In genomic region chr9:111516061-111516465, GRCh38 we compare ENCODE assay signal across 14 cellular contexts. TPM values are rescaled to one million over a fixed set of nuclear protein-coding genes. Genes with fewer than 3 reads are reported as not detected.
A peak's percentile ranks its signal among the peaks of the same experiment; 100 is the strongest.
DNase-seq lines count a peak whose midpoint lies in the region; ATAC-seq and TF ChIP-seq lines count a peak whose summit lies in the region.
"Had no signal": no experiment of that assay in that cellular context is flagged by ENCODE, and none has a peak within 500 bp of the region (broad histone marks: within the 10 kb centered on the region; RNA-seq: fewer than 3 reads in every experiment).

No MANE protein-coding gene starts in this region.

- TF ChIP-seq CTCF in SK-N-SH (IDR thresholded peaks at IDR 0.05) (no peak), Loucy (conservative IDR thresholded peaks at IDR 0.05; ENCODE audit: low read length) (no peak), neural progenitor cell (IDR thresholded peaks at IDR 0.05) (no peak), natural killer cell (IDR thresholded peaks at IDR 0.05) (no peak)

- H2AFZ ChIP-seq in SK-N-SH (ENCODE audit: low read depth) (no peak overlapping the region), Loucy (ENCODE audit: low read length) (peak overlapping the region; percentile 20; the same call in 1 of the 2 replicates), neural progenitor cell (replicated peaks) (peak overlapping the region; percentile 69)
- H2AFZ ChIP-seq: parathyroid adenoma had no signal

- no peak overlapping the region for H3K4me2 ChIP-seq in SK-N-SH
- H3K4me2 ChIP-seq in Loucy (ENCODE audit: low read depth, low read length, poor library complexity, severe bottlenecking) = no peak overlapping the region
- H3K4me2 ChIP-seq in neural progenitor cell = no peak overlapping the region

- no peak overlapping the region for H3K27ac Mint-ChIP-seq in activated T-helper 17 cell treated with anti-CD3 and anti-CD28 coated beads, Interleukin-2, amount 50 U/mL, for 72 hours
- H3K27ac Mint-ChIP-seq in neural progenitor cell (no peak overlapping the region), natural killer cell (no peak overlapping the region)
- H3K27ac Mint-ChIP-seq: HFFc6 had no signal

- H3K27me3 Mint-ChIP-seq in activated T-helper 17 cell treated with anti-CD3 and anti-CD28 coated beads, Interleukin-2, amount 50 U/mL, for 72 hours = peaks cover 5% of the 10 kb centered on the region
- H3K27me3 Mint-ChIP-seq in neural progenitor cell (ENCODE audit: insufficient read depth, low read depth) = peaks cover 2% of the 10 kb centered on the region
- H3K27me3 Mint-ChIP-seq in natural killer cell (ENCODE audit: low read depth in 2 of 2) = peaks cover 15 to 19% of the 10 kb centered on the region in 2 donors

- ATAC-seq in SK-N-SH treated with all-trans-retinoic acid at 6 μM for 48 hours (peak; percentile 60), GM18511 (IDR thresholded peaks at IDR 0.05; ENCODE audit: unreplicated experiment) (no peak), natural killer cell (no peak)
- peak; percentile 31 for ATAC-seq in activated T-helper 17 cell treated with anti-CD3 and anti-CD28 coated beads, Interleukin-2, amount 50 U/mL, for 72 hours (replicated peaks)

- H3K4me3 ChIP-seq in SK-N-SH (ENCODE audit: low read depth in 2 of 2, low read length in 1 of 2) (no peak overlapping the region), Loucy (ENCODE audit: low read length, poor library complexity, severe bottlenecking) (no peak overlapping the region), neural progenitor cell (no peak overlapping the region)
- H3K4me3 ChIP-seq: Peyer's patch had no signal

- H3K36me3 ChIP-seq in SK-N-SH (replicated peaks in 1 of 2; ENCODE audit: control insufficient read depth in 1 of 2, insufficient read depth in 2 of 2, low read length in 1 of 2) (no peaks in the 10 kb centered on the region), Loucy (ENCODE audit: insufficient read depth, low read length) (no peaks in the 10 kb centered on the region), neural progenitor cell (no peaks in the 10 kb centered on the region)
- H3K36me3 ChIP-seq: Peyer's patch had no signal

- H3K4me1 ChIP-seq in SK-N-SH (ENCODE audit: control insufficient read depth in 1 of 2, insufficient read depth in 2 of 2, low read depth in 1 of 2, low read length in 1 of 2) (no peaks in the 10 kb centered on the region), Loucy (ENCODE audit: insufficient read depth, low read length, poor library complexity, severe bottlenecking) (no peaks in the 10 kb centered on the region), neural progenitor cell (no peaks in the 10 kb centered on the region)
- H3K4me1 ChIP-seq: parathyroid adenoma, Peyer's patch had no signal

- H3K9me2 ChIP-seq in SK-N-SH (no peaks in the 10 kb centered on the region), Loucy (replicated peaks; ENCODE audit: low read depth, low read length) (no peaks in the 10 kb centered on the region)

- no peak overlapping the region for H3K4me3 Mint-ChIP-seq in activated T-helper 17 cell treated with anti-CD3 and anti-CD28 coated beads, Interleukin-2, amount 50 U/mL, for 72 hours
- H3K4me3 Mint-ChIP-seq in neural progenitor cell = no peak overlapping the region
- no peak overlapping the region for H3K4me3 Mint-ChIP-seq in natural killer cell
- H3K4me3 Mint-ChIP-seq: central memory CD8-positive, alpha-beta T cell; HFFc6 had no signal

- H3K27me3 ChIP-seq in SK-N-SH (ENCODE audit: insufficient read depth) = no peaks in the 10 kb centered on the region
- H3K27me3 ChIP-seq in Loucy (ENCODE audit: insufficient read depth, low read length, poor library complexity, severe bottlenecking) = no peaks in the 10 kb centered on the region
- no peaks in the 10 kb centered on the region for H3K27me3 ChIP-seq in neural progenitor cell
- H3K27me3 ChIP-seq: Peyer's patch had no signal

- no peaks in the 10 kb centered on the region for H3K4me1 Mint-ChIP-seq in activated T-helper 17 cell treated with anti-CD3 and anti-CD28 coated beads, Interleukin-2, amount 50 U/mL, for 72 hours
- H3K4me1 Mint-ChIP-seq in neural progenitor cell (no peaks in the 10 kb centered on the region), natural killer cell (no peaks in the 10 kb centered on the region)
- H3K4me1 Mint-ChIP-seq: central memory CD8-positive, alpha-beta T cell had no signal

- H3K9ac ChIP-seq in SK-N-SH (no peak overlapping the region), Loucy (ENCODE audit: low read depth, low read length, poor library complexity, severe bottlenecking) (no peak overlapping the region), neural progenitor cell (no peak overlapping the region)
- H3K9ac ChIP-seq: parathyroid adenoma had no signal

- intact Hi-C loops in natural killer cell (cut with micrococcal nuclease) = no loop called here

- H3K27ac ChIP-seq in SK-N-SH (ENCODE audit: low read depth in 2 of 2, low read length in 1 of 2) (no peak overlapping the region), neural progenitor cell (no peak overlapping the region)
- H3K27ac ChIP-seq: parathyroid adenoma, Peyer's patch had no signal

- H3K79me2 ChIP-seq in SK-N-SH (ENCODE audit: insufficient read depth) (no peaks in the 10 kb centered on the region), Loucy (ENCODE audit: insufficient read depth, low read length) (no peaks in the 10 kb centered on the region), neural progenitor cell (ENCODE audit: low read depth) (no peaks in the 10 kb centered on the region)
- H3K79me2 ChIP-seq: parathyroid adenoma had no signal

- H3K9me3 Mint-ChIP-seq in activated T-helper 17 cell treated with anti-CD3 and anti-CD28 coated beads, Interleukin-2, amount 50 U/mL, for 72 hours = peaks cover 3% of the 10 kb centered on the region
- H3K9me3 Mint-ChIP-seq in neural progenitor cell (peaks cover 10% of the 10 kb centered on the region), natural killer cell (no peaks in the 10 kb centered on the region)

- no peak for DNase-seq in SK-N-SH
- DNase-seq in neural progenitor cell (ENCODE audit: low spot score) = no peak
- no peak for DNase-seq in natural killer cell
- DNase-seq in mucosa of gallbladder (ENCODE audit: low spot score) = no peak
- DNase-seq: activated naive CD4-positive, alpha-beta T cell treated with anti-CD3 and anti-CD28 coated beads, Interleukin-2, amount 50 U/mL, for 16 hours; HFFc6; NCI-H2107; Peyer's patch had no signal

- WGBS in SK-N-SH (ENCODE audit: low lambda C conversion rate) = 38% methylated on average over 2 of the region's 2 CpGs

- no peaks in the 10 kb centered on the region for H4K20me1 ChIP-seq in SK-N-SH (ENCODE audit: insufficient read depth)
- no peaks in the 10 kb centered on the region for H4K20me1 ChIP-seq in Loucy (ENCODE audit: insufficient read depth, low read length, poor library complexity, severe bottlenecking)
- no peaks in the 10 kb centered on the region for H4K20me1 ChIP-seq in neural progenitor cell (ENCODE audit: low read depth)

- POLR2A ChIA-PET in SK-N-SH (lab: Yijun Ruan, JAX) = no interaction called here

- CTCF ChIA-PET in SK-N-SH (lab: Yijun Ruan, JAX) = interaction anchor here (0.6 to 1.3 kb wide), 2 partner anchors 82 to 106 kb away, joined by 3 to 4 read pairs; no protein-coding TSS in a partner anchor

- no peak for TF ChIP-seq RAD21 in SK-N-SH (IDR thresholded peaks at IDR 0.05; ENCODE audit: low read length)

- no peaks in the 10 kb centered on the region for H3K9me3 ChIP-seq in SK-N-SH
- no peaks in the 10 kb centered on the region; the same call in 1 of the 2 replicates for H3K9me3 ChIP-seq in Loucy (ENCODE audit: insufficient read depth, low read depth, low read length)
- H3K9me3 ChIP-seq in neural progenitor cell (ENCODE audit: low read depth) = no peaks in the 10 kb centered on the region
- H3K9me3 ChIP-seq: Peyer's patch had no signal

- no peaks in the 10 kb centered on the region for H3K36me3 Mint-ChIP-seq in activated T-helper 17 cell treated with anti-CD3 and anti-CD28 coated beads, Interleukin-2, amount 50 U/mL, for 72 hours (ENCODE audit: low read depth)
- H3K36me3 Mint-ChIP-seq in neural progenitor cell (no peaks in the 10 kb centered on the region), natural killer cell (no peaks in the 10 kb centered on the region)

- H3F3A ChIP-seq in SK-N-SH (replicated peaks; ENCODE audit: insufficient read depth) (no peaks in the 10 kb centered on the region), Loucy (ENCODE audit: low read depth) (no peaks in the 10 kb centered on the region), neural progenitor cell (ENCODE audit: low read depth) (no peaks in the 10 kb centered on the region)

- no peak for TF ChIP-seq EP300 in SK-N-SH (IDR thresholded peaks at IDR 0.05; ENCODE audit: borderline replicate concordance in 1 of 2, low read depth in 1 of 2, low read length in 1 of 2)

TF ChIP-seq in SK-N-SH treated with all-trans-retinoic acid at 6 μM for 48 hours, 23 proteins besides CTCF, POLR2A, EP300 and RAD21 (continues in another document):
- TF ChIP-seq ZNF565 (CRISPR knock-in tag; conservative IDR thresholded peaks at IDR 0.05; ENCODE audit: low read depth) (no peak), ZFP3 (CRISPR knock-in tag; IDR thresholded peaks at IDR 0.05) (no peak), ISL1 (CRISPR knock-in tag; IDR thresholded peaks at IDR 0.05) (no peak), CSDC2 (CRISPR knock-in tag; IDR thresholded peaks at IDR 0.05) (no peak), BACH2 (CRISPR knock-in tag; IDR thresholded peaks at IDR 0.05; ENCODE audit: borderline replicate concordance) (no peak), TCF4 (CRISPR knock-in tag; IDR thresholded peaks at IDR 0.05; ENCODE audit: borderline replicate concordance) (no peak)

TF ChIP-seq in SK-N-SH, 30 proteins besides CTCF, POLR2A, EP300 and RAD21 (continues in another document):
- TF ChIP-seq, protein P1, sequence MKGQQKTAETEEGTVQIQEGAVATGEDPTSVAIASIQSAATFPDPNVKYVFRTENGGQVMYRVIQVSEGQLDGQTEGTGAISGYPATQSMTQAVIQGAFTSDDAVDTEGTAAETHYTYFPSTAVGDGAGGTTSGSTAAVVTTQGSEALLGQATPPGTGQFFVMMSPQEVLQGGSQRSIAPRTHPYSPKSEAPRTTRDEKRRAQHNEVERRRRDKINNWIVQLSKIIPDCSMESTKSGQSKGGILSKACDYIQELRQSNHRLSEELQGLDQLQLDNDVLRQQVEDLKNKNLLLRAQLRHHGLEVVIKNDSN (IDR thresholded peaks at IDR 0.05; ENCODE audit: borderline replicate concordance, low read depth) = no peak

RNA-seq across cellular contexts. Expression of gene ZNF483, which starts 8.9 kb away (rescaled TPM):
- polyA plus RNA-seq in SK-N-SH (2012; rRNA removed) = 0.53 and 0.60 TPM in 2 replicates
- 0.55 and 0.67 TPM in 2 replicates for polyA plus RNA-seq in SK-N-SH (2012; cell fraction: cytosol; rRNA removed)
- 0.47 and 1.0 TPM in 2 replicates for polyA plus RNA-seq in SK-N-SH (2012; cell fraction: nucleus; rRNA removed)
- total RNA-seq in activated T-helper 17 cell treated with anti-CD3 and anti-CD28 coated beads, Interleukin-2, amount 50 U/mL, for 72 hours = 1 to 10 TPM; 7.0 to 7.3 TPM
- total RNA-seq in neural progenitor cell (ENCODE audit: low replicate concordance) = 26.9 and 30.7 TPM in 2 replicates
- 1 to 10 TPM; 5.7 to 7.4 (median 5.8) TPM for total RNA-seq in natural killer cell
- total RNA-seq in mucosa of gallbladder = 18.7 TPM

RNA-seq across cellular contexts. Expression of gene ECPAS, which starts 31.9 kb away (rescaled TPM):
- polyA plus RNA-seq in SK-N-SH (2012; rRNA removed) = 17.9 and 18.8 TPM in 2 replicates
- polyA plus RNA-seq in SK-N-SH (2012; cell fraction: cytosol; rRNA removed) = 13.4 and 14.8 TPM in 2 replicates
- 30.7 and 53.7 TPM in 2 replicates for polyA plus RNA-seq in SK-N-SH (2012; cell fraction: nucleus; rRNA removed)
- 100 to 1,000 TPM in 1 of 2 donors, 10 to 100 TPM in 1; 77.4 to 103 TPM for total RNA-seq in activated T-helper 17 cell treated with anti-CD3 and anti-CD28 coated beads, Interleukin-2, amount 50 U/mL, for 72 hours
- total RNA-seq in neural progenitor cell (ENCODE audit: low replicate concordance) = 46.3 and 59.2 TPM in 2 replicates
- total RNA-seq in natural killer cell = 10 to 100 TPM; 58.0 to 73.6 (median 70.7) TPM
- total RNA-seq in mucosa of gallbladder = 74.5 TPM

Comparison
In these comparisons a context has a peak if more than half of its experiments do, and no peak if none do; other contexts are left out.
1. ATAC-seq: peak in SK-N-SH treated with all-trans-retinoic acid at 6 μM for 48 hours (single experiment) and activated T-helper 17 cell treated with anti-CD3 and anti-CD28 coated beads, Interleukin-2, amount 50 U/mL, for 72 hours (single experiment); none in GM18511 (single experiment) and natural killer cell (0 of 3).